1 cellular context compared by ENCODE assay signal in the genomic region with DNA sequence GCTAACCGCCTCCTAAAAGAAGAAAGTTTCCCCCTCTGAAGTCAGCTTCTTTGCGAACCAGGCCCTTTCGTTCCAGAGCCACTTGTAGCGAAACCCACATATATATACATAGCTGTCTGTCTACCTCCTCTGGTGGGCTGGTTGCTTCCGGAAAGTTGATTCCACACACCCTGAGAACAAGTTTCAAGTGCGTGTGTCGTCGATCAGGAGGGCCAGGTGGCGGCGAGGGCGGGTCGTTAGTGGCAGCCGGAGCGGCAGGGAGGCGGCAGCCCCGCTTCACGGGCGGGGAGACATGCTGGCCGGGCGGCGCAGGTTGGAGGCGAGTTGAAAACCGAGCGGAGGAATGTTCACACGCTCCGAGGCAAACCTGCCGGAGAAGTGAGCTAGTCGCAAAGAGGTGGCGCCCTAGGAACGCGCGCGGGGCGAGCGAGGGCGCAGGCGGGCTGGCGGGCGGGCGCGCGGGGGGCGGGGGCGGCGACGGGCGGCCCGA.
TF ChIP-seq lines count a peak whose summit lies in the region.

No MANE protein-coding gene starts in this region.

TF ChIP-seq in HEK293, 187 proteins besides CTCF, POLR2A, EP300 and RAD21 (continued from another document and continues in another):
- TF ChIP-seq, protein P1, sequence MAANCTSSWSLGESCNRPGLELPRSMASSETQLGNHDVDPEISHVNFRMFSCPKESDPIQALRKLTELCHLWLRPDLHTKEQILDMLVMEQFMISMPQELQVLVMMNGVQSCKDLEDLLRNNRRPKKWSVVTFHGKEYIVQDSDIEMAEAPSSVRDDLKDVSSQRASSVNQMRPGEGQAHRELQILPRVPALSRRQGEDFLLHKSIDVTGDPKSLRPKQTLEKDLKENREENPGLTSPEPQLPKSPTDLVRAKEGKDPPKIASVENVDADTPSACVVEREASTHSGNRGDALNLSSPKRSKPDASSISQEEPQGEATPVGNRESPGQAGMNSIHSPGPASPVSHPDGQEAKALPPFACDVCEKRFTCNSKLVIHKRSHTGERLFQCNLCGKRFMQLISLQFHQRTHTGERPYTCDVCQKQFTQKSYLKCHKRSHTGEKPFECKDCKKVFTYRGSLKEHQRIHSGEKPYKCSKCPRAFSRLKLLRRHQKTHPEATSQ (tag by site-specific recombination; IDR thresholded peaks at IDR 0.05), result no peak
- TF ChIP-seq ZNF266 (tag by site-specific recombination; IDR thresholded peaks at IDR 0.05; ENCODE audit: low read depth) (no peak), ZNF354C (tag by site-specific recombination; IDR thresholded peaks at IDR 0.05; ENCODE audit: borderline replicate concordance, low read depth) (no peak), ZNF600 (tag by site-specific recombination; IDR thresholded peaks at IDR 0.05) (peak; percentile 74), SP7 (tag by site-specific recombination; IDR thresholded peaks at IDR 0.05) (peak; percentile 54), ZNF660 (tag by site-specific recombination; IDR thresholded peaks at IDR 0.05) (peak; percentile 15; the same call in 1 of the 2 replicates), ZNF777 (tag by site-specific recombination; IDR thresholded peaks at IDR 0.05; ENCODE audit: borderline replicate concordance) (peak; percentile 76), KLF16 (tag by site-specific recombination; IDR thresholded peaks at IDR 0.05) (no peak), ZNF426 (tag by site-specific recombination; IDR thresholded peaks at IDR 0.05) (no peak), ZNF175 (tag by site-specific recombination; IDR thresholded peaks at IDR 0.05) (no peak), GLI2 (tag by site-specific recombination; IDR thresholded peaks at IDR 0.05; ENCODE audit: borderline replicate concordance, low read depth) (no peak), ZNF366 (tag by site-specific recombination; conservative IDR thresholded peaks at IDR 0.05) (peak; percentile 53; the same call in 1 of the 2 replicates), ZSCAN16 (tag by site-specific recombination; IDR thresholded peaks at IDR 0.05) (no peak), WT1 (tag by site-specific recombination; IDR thresholded peaks at IDR 0.05) (no peak), ZBTB8A (tag by site-specific recombination; IDR thresholded peaks at IDR 0.05) (peak; percentile 94), ZBTB20 (tag by site-specific recombination; IDR thresholded peaks at IDR 0.05) (peak; percentile 84), GLIS1 (tag by site-specific recombination; IDR thresholded peaks at IDR 0.05) (peak; percentile 50), HOXA7 (CRISPR knock-in tag; IDR thresholded peaks at IDR 0.05; ENCODE audit: borderline replicate concordance) (no peak), TRIM28 (IDR thresholded peaks at IDR 0.05; ENCODE audit: borderline replicate concordance, low read length) (no peak), ZBTB48 (tag by site-specific recombination; IDR thresholded peaks at IDR 0.05) (no peak), ZIC2 (tag by site-specific recombination; IDR thresholded peaks at IDR 0.05) (peak; percentile 72), KLF9 (tag by site-specific recombination; IDR thresholded peaks at IDR 0.05; ENCODE audit: low read depth) (peak; percentile 28; the same call in 1 of the 2 replicates), BCL11A (tag by site-specific recombination; IDR thresholded peaks at IDR 0.05; ENCODE audit: low read depth) (no peak), SP2 (tag by site-specific recombination; IDR thresholded peaks at IDR 0.05) (peak; percentile 70)
- TF ChIP-seq, protein P2, sequence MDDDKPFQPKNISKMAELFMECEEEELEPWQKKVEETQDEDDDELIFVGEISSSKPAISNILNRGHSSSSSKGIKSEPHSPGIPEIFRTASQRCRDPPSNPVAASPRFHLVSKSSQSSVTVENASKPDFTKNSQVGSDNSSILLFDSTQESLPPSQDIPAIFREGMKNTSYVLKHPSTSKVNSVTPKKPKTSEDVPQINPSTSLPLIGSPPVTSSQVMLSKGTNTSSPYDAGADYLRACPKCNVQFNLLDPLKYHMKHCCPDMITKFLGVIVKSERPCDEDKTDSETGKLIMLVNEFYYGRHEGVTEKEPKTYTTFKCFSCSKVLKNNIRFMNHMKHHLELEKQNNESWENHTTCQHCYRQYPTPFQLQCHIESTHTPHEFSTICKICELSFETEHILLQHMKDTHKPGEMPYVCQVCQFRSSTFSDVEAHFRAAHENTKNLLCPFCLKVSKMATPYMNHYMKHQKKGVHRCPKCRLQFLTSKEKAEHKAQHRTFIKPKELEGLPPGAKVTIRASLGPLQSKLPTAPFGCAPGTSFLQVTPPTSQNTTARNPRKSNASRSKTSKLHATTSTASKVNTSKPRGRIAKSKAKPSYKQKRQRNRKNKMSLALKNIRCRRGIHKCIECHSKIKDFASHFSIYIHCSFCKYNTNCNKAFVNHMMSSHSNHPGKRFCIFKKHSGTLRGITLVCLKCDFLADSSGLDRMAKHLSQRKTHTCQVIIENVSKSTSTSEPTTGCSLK (tag by site-specific recombination; IDR thresholded peaks at IDR 0.05), result no peak
- TF ChIP-seq, protein P3, sequence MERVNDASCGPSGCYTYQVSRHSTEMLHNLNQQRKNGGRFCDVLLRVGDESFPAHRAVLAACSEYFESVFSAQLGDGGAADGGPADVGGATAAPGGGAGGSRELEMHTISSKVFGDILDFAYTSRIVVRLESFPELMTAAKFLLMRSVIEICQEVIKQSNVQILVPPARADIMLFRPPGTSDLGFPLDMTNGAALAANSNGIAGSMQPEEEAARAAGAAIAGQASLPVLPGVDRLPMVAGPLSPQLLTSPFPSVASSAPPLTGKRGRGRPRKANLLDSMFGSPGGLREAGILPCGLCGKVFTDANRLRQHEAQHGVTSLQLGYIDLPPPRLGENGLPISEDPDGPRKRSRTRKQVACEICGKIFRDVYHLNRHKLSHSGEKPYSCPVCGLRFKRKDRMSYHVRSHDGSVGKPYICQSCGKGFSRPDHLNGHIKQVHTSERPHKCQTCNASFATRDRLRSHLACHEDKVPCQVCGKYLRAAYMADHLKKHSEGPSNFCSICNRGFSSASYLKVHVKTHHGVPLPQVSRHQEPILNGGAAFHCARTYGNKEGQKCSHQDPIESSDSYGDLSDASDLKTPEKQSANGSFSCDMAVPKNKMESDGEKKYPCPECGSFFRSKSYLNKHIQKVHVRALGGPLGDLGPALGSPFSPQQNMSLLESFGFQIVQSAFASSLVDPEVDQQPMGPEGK (tag by site-specific recombination; IDR thresholded peaks at IDR 0.05), result peak; percentile 57
- TF ChIP-seq, protein P4, sequence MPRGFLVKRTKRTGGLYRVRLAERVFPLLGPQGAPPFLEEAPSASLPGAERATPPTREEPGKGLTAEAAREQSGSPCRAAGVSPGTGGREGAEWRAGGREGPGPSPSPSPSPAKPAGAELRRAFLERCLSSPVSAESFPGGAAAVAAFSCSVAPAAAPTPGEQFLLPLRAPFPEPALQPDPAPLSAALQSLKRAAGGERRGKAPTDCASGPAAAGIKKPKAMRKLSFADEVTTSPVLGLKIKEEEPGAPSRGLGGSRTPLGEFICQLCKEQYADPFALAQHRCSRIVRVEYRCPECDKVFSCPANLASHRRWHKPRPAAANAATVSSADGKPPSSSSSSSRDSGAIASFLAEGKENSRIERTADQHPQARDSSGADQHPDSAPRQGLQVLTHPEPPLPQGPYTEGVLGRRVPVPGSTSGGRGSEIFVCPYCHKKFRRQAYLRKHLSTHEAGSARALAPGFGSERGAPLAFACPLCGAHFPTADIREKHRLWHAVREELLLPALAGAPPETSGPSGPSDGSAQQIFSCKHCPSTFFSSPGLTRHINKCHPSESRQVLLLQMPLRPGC (tag by site-specific recombination; IDR thresholded peaks at IDR 0.05), result peak; percentile 73
- TF ChIP-seq, protein P5, sequence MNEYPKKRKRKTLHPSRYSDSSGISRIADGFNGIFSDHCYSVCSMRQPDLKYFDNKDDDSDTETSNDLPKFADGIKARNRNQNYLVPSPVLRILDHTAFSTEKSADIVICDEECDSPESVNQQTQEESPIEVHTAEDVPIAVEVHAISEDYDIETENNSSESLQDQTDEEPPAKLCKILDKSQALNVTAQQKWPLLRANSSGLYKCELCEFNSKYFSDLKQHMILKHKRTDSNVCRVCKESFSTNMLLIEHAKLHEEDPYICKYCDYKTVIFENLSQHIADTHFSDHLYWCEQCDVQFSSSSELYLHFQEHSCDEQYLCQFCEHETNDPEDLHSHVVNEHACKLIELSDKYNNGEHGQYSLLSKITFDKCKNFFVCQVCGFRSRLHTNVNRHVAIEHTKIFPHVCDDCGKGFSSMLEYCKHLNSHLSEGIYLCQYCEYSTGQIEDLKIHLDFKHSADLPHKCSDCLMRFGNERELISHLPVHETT (tag by site-specific recombination; IDR thresholded peaks at IDR 0.05), result no peak
- TF ChIP-seq, protein P6, sequence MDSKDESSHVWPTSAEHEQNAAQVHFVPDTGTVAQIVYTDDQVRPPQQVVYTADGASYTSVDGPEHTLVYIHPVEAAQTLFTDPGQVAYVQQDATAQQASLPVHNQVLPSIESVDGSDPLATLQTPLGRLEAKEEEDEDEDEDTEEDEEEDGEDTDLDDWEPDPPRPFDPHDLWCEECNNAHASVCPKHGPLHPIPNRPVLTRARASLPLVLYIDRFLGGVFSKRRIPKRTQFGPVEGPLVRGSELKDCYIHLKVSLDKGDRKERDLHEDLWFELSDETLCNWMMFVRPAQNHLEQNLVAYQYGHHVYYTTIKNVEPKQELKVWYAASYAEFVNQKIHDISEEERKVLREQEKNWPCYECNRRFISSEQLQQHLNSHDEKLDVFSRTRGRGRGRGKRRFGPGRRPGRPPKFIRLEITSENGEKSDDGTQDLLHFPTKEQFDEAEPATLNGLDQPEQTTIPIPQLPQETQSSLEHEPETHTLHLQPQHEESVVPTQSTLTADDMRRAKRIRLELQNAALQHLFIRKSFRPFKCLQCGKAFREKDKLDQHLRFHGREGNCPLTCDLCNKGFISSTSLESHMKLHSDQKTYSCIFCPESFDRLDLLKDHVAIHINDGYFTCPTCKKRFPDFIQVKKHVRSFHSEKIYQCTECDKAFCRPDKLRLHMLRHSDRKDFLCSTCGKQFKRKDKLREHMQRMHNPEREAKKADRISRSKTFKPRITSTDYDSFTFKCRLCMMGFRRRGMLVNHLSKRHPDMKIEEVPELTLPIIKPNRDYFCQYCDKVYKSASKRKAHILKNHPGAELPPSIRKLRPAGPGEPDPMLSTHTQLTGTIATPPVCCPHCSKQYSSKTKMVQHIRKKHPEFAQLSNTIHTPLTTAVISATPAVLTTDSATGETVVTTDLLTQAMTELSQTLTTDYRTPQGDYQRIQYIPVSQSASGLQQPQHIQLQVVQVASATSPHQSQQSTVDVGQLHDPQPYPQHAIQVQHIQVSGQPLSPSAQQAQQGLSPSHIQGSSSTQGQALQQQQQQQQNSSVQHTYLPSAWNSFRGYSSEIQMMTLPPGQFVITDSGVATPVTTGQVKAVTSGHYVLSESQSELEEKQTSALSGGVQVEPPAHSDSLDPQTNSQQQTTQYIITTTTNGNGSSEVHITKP (tag by site-specific recombination; IDR thresholded peaks at IDR 0.05), result peak; percentile 60
- TF ChIP-seq, protein P7, sequence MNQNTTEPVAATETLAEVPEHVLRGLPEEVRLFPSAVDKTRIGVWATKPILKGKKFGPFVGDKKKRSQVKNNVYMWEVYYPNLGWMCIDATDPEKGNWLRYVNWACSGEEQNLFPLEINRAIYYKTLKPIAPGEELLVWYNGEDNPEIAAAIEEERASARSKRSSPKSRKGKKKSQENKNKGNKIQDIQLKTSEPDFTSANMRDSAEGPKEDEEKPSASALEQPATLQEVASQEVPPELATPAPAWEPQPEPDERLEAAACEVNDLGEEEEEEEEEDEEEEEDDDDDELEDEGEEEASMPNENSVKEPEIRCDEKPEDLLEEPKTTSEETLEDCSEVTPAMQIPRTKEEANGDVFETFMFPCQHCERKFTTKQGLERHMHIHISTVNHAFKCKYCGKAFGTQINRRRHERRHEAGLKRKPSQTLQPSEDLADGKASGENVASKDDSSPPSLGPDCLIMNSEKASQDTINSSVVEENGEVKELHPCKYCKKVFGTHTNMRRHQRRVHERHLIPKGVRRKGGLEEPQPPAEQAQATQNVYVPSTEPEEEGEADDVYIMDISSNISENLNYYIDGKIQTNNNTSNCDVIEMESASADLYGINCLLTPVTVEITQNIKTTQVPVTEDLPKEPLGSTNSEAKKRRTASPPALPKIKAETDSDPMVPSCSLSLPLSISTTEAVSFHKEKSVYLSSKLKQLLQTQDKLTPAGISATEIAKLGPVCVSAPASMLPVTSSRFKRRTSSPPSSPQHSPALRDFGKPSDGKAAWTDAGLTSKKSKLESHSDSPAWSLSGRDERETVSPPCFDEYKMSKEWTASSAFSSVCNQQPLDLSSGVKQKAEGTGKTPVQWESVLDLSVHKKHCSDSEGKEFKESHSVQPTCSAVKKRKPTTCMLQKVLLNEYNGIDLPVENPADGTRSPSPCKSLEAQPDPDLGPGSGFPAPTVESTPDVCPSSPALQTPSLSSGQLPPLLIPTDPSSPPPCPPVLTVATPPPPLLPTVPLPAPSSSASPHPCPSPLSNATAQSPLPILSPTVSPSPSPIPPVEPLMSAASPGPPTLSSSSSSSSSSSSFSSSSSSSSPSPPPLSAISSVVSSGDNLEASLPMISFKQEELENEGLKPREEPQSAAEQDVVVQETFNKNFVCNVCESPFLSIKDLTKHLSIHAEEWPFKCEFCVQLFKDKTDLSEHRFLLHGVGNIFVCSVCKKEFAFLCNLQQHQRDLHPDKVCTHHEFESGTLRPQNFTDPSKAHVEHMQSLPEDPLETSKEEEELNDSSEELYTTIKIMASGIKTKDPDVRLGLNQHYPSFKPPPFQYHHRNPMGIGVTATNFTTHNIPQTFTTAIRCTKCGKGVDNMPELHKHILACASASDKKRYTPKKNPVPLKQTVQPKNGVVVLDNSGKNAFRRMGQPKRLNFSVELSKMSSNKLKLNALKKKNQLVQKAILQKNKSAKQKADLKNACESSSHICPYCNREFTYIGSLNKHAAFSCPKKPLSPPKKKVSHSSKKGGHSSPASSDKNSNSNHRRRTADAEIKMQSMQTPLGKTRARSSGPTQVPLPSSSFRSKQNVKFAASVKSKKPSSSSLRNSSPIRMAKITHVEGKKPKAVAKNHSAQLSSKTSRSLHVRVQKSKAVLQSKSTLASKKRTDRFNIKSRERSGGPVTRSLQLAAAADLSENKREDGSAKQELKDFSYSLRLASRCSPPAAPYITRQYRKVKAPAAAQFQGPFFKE (tag by site-specific recombination; IDR thresholded peaks at IDR 0.05; ENCODE audit: borderline replicate concordance), result no peak
- TF ChIP-seq, protein P8, sequence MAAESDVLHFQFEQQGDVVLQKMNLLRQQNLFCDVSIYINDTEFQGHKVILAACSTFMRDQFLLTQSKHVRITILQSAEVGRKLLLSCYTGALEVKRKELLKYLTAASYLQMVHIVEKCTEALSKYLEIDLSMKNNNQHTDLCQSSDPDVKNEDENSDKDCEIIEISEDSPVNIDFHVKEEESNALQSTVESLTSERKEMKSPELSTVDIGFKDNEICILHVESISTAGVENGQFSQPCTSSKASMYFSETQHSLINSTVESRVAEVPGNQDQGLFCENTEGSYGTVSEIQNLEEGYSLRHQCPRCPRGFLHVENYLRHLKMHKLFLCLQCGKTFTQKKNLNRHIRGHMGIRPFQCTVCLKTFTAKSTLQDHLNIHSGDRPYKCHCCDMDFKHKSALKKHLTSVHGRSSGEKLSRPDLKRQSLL (tag by site-specific recombination; IDR thresholded peaks at IDR 0.05), result no peak
- TF ChIP-seq, protein P9, sequence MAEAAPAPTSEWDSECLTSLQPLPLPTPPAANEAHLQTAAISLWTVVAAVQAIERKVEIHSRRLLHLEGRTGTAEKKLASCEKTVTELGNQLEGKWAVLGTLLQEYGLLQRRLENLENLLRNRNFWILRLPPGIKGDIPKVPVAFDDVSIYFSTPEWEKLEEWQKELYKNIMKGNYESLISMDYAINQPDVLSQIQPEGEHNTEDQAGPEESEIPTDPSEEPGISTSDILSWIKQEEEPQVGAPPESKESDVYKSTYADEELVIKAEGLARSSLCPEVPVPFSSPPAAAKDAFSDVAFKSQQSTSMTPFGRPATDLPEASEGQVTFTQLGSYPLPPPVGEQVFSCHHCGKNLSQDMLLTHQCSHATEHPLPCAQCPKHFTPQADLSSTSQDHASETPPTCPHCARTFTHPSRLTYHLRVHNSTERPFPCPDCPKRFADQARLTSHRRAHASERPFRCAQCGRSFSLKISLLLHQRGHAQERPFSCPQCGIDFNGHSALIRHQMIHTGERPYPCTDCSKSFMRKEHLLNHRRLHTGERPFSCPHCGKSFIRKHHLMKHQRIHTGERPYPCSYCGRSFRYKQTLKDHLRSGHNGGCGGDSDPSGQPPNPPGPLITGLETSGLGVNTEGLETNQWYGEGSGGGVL (tag by site-specific recombination; IDR thresholded peaks at IDR 0.05), result peak; percentile 42; the same call in 1 of the 2 replicates
